25 cellular contexts compared by ENCODE assay signal in the genomic region with DNA sequence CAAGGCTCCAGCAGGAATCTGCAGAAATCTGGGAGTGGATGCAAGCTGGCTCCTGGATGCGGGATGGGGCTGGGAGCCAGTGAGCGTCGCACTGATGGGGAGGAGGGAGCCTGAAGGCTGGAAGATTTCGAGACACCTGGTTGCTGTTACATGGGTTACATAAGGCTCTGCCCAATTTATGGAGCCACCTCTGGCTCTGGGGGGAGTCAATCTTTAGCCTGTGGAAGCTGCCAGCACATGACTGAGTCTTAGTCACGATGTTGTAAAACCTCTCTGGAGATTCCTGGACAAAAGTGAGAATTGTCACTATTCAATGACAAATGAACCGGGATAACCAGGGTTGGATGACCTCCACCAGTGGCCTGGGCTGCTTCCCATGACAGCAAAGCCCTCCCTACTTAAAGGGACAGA. TPM values are rescaled to one million over a fixed set of nuclear protein-coding genes. Genes with fewer than 3 reads are reported as not detected.
A peak's percentile ranks its signal among the peaks of the same experiment; 100 is the strongest.
DNase-seq lines count a peak whose midpoint lies in the region; ATAC-seq, FAIRE-seq and TF ChIP-seq lines count a peak whose summit lies in the region.
"Had no signal": no experiment of that assay in that cellular context is flagged by ENCODE, and none has a peak within 500 bp of the region (broad histone marks: within the 10 kb centered on the region; RNA-seq: fewer than 3 reads in every experiment).

No MANE protein-coding gene starts in this region.

- H3K27ac ChIP-seq in H1 (ENCODE audit: low read depth, low read length), result no peak overlapping the region
- H3K27ac ChIP-seq: hepatocyte, PC-9, prostate gland, tibial nerve had no signal

- H3K4me2 ChIP-seq in H1 (ENCODE audit: insufficient read depth in 1 of 2, low read depth in 2 of 2, low read length in 2 of 2), result no peak overlapping the region
- H3K4me2 ChIP-seq: hepatocyte, PC-9, SK-N-SH had no signal

- in situ Hi-C loops in GM13976 (cut with MboI; ENCODE audit: low sequenced_read_pairs, unreplicated experiment), result no loop called here

- H3K23me2 ChIP-seq in H1 (ENCODE audit: low read depth, low read length), result no peaks in the 10 kb centered on the region

- no peak overlapping the region for H3K4ac ChIP-seq in H1 (replicated peaks; ENCODE audit: insufficient read length, low read depth, low read length)

- H3K23ac ChIP-seq in H1 (ENCODE audit: insufficient read length), result no peak overlapping the region

- no peak overlapping the region for H2BK120ac ChIP-seq in H1 (replicated peaks; ENCODE audit: low read depth, low read length)

- H3K36me3 ChIP-seq in H1 (ENCODE audit: control insufficient read depth in 2 of 4, insufficient read depth in 4 of 4, low read length in 3 of 4) (no peaks in the 10 kb centered on the region), Caco-2 (ENCODE audit: control insufficient read depth, insufficient read depth, low read length) (no peaks in the 10 kb centered on the region)
- H3K36me3 ChIP-seq: prostate gland, tibial nerve had no signal

- H4K20me1 ChIP-seq in H1 (replicated peaks in 1 of 2; ENCODE audit: control insufficient read depth in 1 of 2, insufficient read depth in 2 of 2, low read length in 2 of 2), result no peaks in the 10 kb centered on the region

- no peaks in the 10 kb centered on the region; the same call in 1 of the 2 replicates for H3K79me1 ChIP-seq in H1 (ENCODE audit: low read depth, low read length)

- H3K4me1 ChIP-seq in H1 (replicated peaks in 1 of 4; ENCODE audit: control insufficient read depth in 3 of 4, insufficient read depth in 4 of 4, low read length in 3 of 4), result no peaks in the 10 kb centered on the region
- H3K4me1 ChIP-seq in Caco-2, result no peaks in the 10 kb centered on the region
- H3K4me1 ChIP-seq: prostate gland had no signal

- H3K36me3 Mint-ChIP-seq in mesothelial cell of epicardium (no peaks in the 10 kb centered on the region), Caco-2 (ENCODE audit: insufficient read depth, unreplicated experiment) (no peaks in the 10 kb centered on the region)
- H3K36me3 Mint-ChIP-seq: CD4-positive, alpha-beta memory T cell; stimulated activated effector memory CD8-positive, alpha-beta T cell treated with anti-CD3 and anti-CD28 coated beads, Interleukin-12 subunit alpha, Interleukin-12 subunit beta, amount 100 ng/mL, for 72 hours had no signal

- no peaks in the 10 kb centered on the region for H3K79me2 ChIP-seq in H1 (ENCODE audit: control insufficient read depth in 1 of 2, insufficient read depth in 2 of 2, low read length in 2 of 2)
- H3K79me2 ChIP-seq: hepatocyte had no signal

- intact Hi-C loops in Caco-2 (cut with micrococcal nuclease; ENCODE audit: unreplicated experiment), result no loop called here

- H2AK5ac ChIP-seq in H1 (ENCODE audit: low read depth, low read length), result no peak overlapping the region

- FAIRE-seq in H1 (lab: Jason Lieb, UNC), result no peak

- H3K18ac ChIP-seq in H1 (ENCODE audit: extremely low read depth, low read length), result no peak overlapping the region

- H4K91ac ChIP-seq in H1 (replicated peaks; ENCODE audit: insufficient read length, low read length), result no peak overlapping the region

- no peak overlapping the region for H3K27ac Mint-ChIP-seq in mesothelial cell of epicardium
- no peak overlapping the region for H3K27ac Mint-ChIP-seq in Caco-2 (ENCODE audit: unreplicated experiment)
- H3K27ac Mint-ChIP-seq: activated CD4-positive, alpha-beta T cell treated with anti-CD3 and anti-CD28 coated beads, Interleukin-2, amount 10 ng/mL, durations not matched to agents 24 days and 14 days; CD4-positive, alpha-beta memory T cell; nephron; stimulated activated effector memory CD8-positive, alpha-beta T cell treated with anti-CD3 and anti-CD28 coated beads, Interleukin-12 subunit alpha, Interleukin-12 subunit beta, amount 100 ng/mL, for 72 hours had no signal

- H3K4me1 Mint-ChIP-seq in mesothelial cell of epicardium (no peaks in the 10 kb centered on the region), Caco-2 (ENCODE audit: low read depth, unreplicated experiment) (peaks cover 6% of the 10 kb centered on the region)
- H3K4me1 Mint-ChIP-seq: nephron had no signal

- TF ChIP-seq CTCF in AG10803 (conservative IDR thresholded peaks at IDR 0.05; ENCODE audit: low read length) (no peak), HFF-Myc (IDR thresholded peaks at IDR 0.05; ENCODE audit: low read depth, low read length, missing control alignments) (no peak), H1 (IDR thresholded peaks at IDR 0.05; ENCODE audit: control extremely low read depth in 1 of 3, insufficient read depth in 1 of 3, low read depth in 1 of 3, low read length in 3 of 3) (no peak), omental fat pad (IDR thresholded peaks at IDR 0.05) (no peak), mesothelial cell of epicardium (IDR thresholded peaks at IDR 0.05; ENCODE audit: unreplicated experiment) (no peak), Caco-2 (IDR thresholded peaks at IDR 0.05; ENCODE audit: insufficient read depth in 1 of 2, low read depth in 1 of 2, low read length in 1 of 2, severe bottlenecking in 1 of 2, unreplicated experiment in 1 of 2) (no peak), GM13976 (IDR thresholded peaks at IDR 0.05; ENCODE audit: borderline replicate concordance, control extremely low read depth, extremely low read depth, insufficient read depth, missing control alignments) (no peak)

- H3K27me3 ChIP-seq in H1 (replicated peaks in 1 of 4; ENCODE audit: control insufficient read depth in 3 of 4, extremely low read depth in 1 of 4, insufficient read depth in 3 of 4, low read length in 3 of 4), result no peaks in the 10 kb centered on the region
- no peaks in the 10 kb centered on the region for H3K27me3 ChIP-seq in Caco-2 (replicated peaks; ENCODE audit: control insufficient read depth, insufficient read depth, low read length)
- H3K27me3 ChIP-seq: hepatocyte, tibial nerve had no signal

- no peak overlapping the region for H3K14ac ChIP-seq in H1 (ENCODE audit: insufficient read length)

- no peak for TF ChIP-seq RAD21 in H1 (IDR thresholded peaks at IDR 0.05 in 1 of 2, conservative IDR thresholded peaks at IDR 0.05 in 1 of 2; ENCODE audit: low read depth in 2 of 2, low read length in 2 of 2)

- BruUV-seq in Caco-2 (replicated peaks; lab: Mats Ljungman, UMichigan), result no TSS peak

- H3K56ac ChIP-seq in H1 (replicated peaks; ENCODE audit: insufficient read length, low read depth, low read length), result no peak overlapping the region

- 91% methylated on average over 6 of the region's 6 CpGs; no CpG with 5 or more reads in 1 of the 2 experiments for WGBS in H1 (ENCODE audit: extremely low coverage in 1 of 2, insufficient coverage in 1 of 2, insufficient read length in 1 of 2, insufficient replicate concordance in 2 of 2, low coverage in 1 of 2, low lambda C conversion rate in 2 of 2, missing lambda C conversion rate in 1 of 2), 2 experiments

- no peak overlapping the region for H2BK20ac ChIP-seq in H1 (ENCODE audit: low read length)

- no peak overlapping the region for H3K9ac ChIP-seq in H1 (replicated peaks in 1 of 4; ENCODE audit: extremely low read depth in 1 of 4, low read depth in 3 of 4, low read length in 3 of 4)
- H3K9ac ChIP-seq: SK-N-SH had no signal

- H3K9me3 Mint-ChIP-seq in mesothelial cell of epicardium (peaks cover 4% of the 10 kb centered on the region), Caco-2 (ENCODE audit: unreplicated experiment) (peaks cover 7% of the 10 kb centered on the region)
- H3K9me3 Mint-ChIP-seq: nephron had no signal

- H3K4me3 Mint-ChIP-seq in mesothelial cell of epicardium (no peak overlapping the region), Caco-2 (ENCODE audit: unreplicated experiment) (no peak overlapping the region)
- H3K4me3 Mint-ChIP-seq: activated CD4-positive, alpha-beta T cell treated with anti-CD3 and anti-CD28 coated beads, Interleukin-2, amount 10 ng/mL, durations not matched to agents 24 days and 14 days; CD4-positive, alpha-beta memory T cell; nephron; stimulated activated effector memory CD8-positive, alpha-beta T cell treated with anti-CD3 and anti-CD28 coated beads, Interleukin-12 subunit alpha, Interleukin-12 subunit beta, amount 100 ng/mL, for 72 hours had no signal

- H3K9me3 ChIP-seq in H1 (ENCODE audit: insufficient read depth in 2 of 2, low read depth in 1 of 2, low read length in 1 of 2) (no peaks in the 10 kb centered on the region), Caco-2 (no peaks in the 10 kb centered on the region)
- H3K9me3 ChIP-seq: prostate gland, SK-N-SH, tibial nerve had no signal

- H4K8ac ChIP-seq in H1 (ENCODE audit: extremely low read depth, insufficient read depth, low read length), result no peak overlapping the region

- no peak overlapping the region for H2BK12ac ChIP-seq in H1 (ENCODE audit: low read depth, low read length)

- H3K4me3 ChIP-seq in AG10803 (ENCODE audit: low read length) (no peak overlapping the region), HFF-Myc (replicated peaks; ENCODE audit: low read depth, low read length) (no peak overlapping the region), H1 (ENCODE audit: extremely low read depth in 1 of 4, insufficient read depth in 2 of 4, low read depth in 3 of 4, low read length in 4 of 4) (no peak overlapping the region), Caco-2 (ENCODE audit: low read depth, low read length) (no peak overlapping the region)
- H3K4me3 ChIP-seq: hepatocyte, PC-9, prostate gland, tibial nerve had no signal

- H2AFZ ChIP-seq in H1 (ENCODE audit: low read length), result peak overlapping the region; percentile 68; the same call in 1 of the 2 replicates
- H2AFZ ChIP-seq: hepatocyte, PC-9 had no signal

- DNase-seq in AG10803 (ENCODE audit: low read depth) (peak; percentile 33), HFF-Myc (ENCODE audit: extremely low read depth, low read depth) (peak; percentile 65), H1 (ENCODE audit: low read depth in 1 of 2, low spot score in 2 of 2) (no peak), omental fat pad (ENCODE audit: low spot score) (no peak), NCI-H774 (lab: John Stamatoyannopoulos, UW) (no peak), mesothelial cell of epicardium (ENCODE audit: low spot score in 2 of 2, unreplicated experiment in 2 of 2) (no peak), Caco-2 (no peak), GM13976 (ENCODE audit: low spot score) (no peak)
- DNase-seq: activated CD4-positive, alpha-beta T cell treated with anti-CD3 and anti-CD28 coated beads, Interleukin-2, amount 10 ng/mL, durations not matched to agents 24 days and 14 days; CD4-positive, alpha-beta memory T cell; DMS79; islet precursor cell; Karpas-422; mesendoderm; NCI-H2171 treated with DMSO at 0.1 percent for 48 hours; NCI-H748 treated with DMSO at 0.1 percent for 48 hours; PC-9; SK-N-SH had no signal

- CTCF ChIA-PET in H1 (lab: Charles Lee; ENCODE audit: partially characterized antibody) (interaction anchor here (1.2 to 2.8 kb wide), 3 partner anchors 9 to 313 kb away, joined by 3 to 9 read pairs (median 8); no protein-coding TSS in a partner anchor), Caco-2 (lab: Charles Lee) (no interaction called here)

- no peak overlapping the region for H2BK5ac ChIP-seq in H1 (ENCODE audit: low read depth, low read length)

- H3K27me3 Mint-ChIP-seq in mesothelial cell of epicardium (ENCODE audit: low read depth), result peaks cover 15% of the 10 kb centered on the region
- no peaks in the 10 kb centered on the region for H3K27me3 Mint-ChIP-seq in Caco-2 (ENCODE audit: insufficient read depth, unreplicated experiment)

- no peak overlapping the region for H4K5ac ChIP-seq in H1 (ENCODE audit: insufficient read length, low read depth, low read length)

- POLR2A ChIA-PET in H1 (lab: Charles Lee; ENCODE audit: partially characterized antibody) (no interaction called here), Caco-2 (lab: Charles Lee) (no interaction called here)

- no peak for TF ChIP-seq POLR2A in H1 (IDR thresholded peaks at IDR 0.05; ENCODE audit: control extremely low read depth in 1 of 2, low read depth in 2 of 2, low read length in 2 of 2)

- no peak overlapping the region for H2BK15ac ChIP-seq in H1 (ENCODE audit: low read length)

- TF ChIP-seq EP300 in H1 (IDR thresholded peaks at IDR 0.05; ENCODE audit: borderline replicate concordance in 1 of 2, low read depth in 2 of 2, low read length in 2 of 2), result no peak

- ATAC-seq in omental fat pad (ENCODE audit: low FRiP score), result peak; percentile 34
- ATAC-seq: esophagus mucosa; HCT116; stimulated activated effector memory CD8-positive, alpha-beta T cell treated with anti-CD3 and anti-CD28 coated beads, Interleukin-12 subunit alpha, Interleukin-12 subunit beta, amount 100 ng/mL, for 72 hours had no signal

RNA-seq across cellular contexts. Expression of a gene that starts 51.1 kb away (rescaled TPM):
- total RNA-seq in H1 (2021; fragmentation: NEBNext Ultra II Directional; extraction: Animal tissue kit (Norgen Biotek cat#: 25700)), result 0.17 and 0.48 TPM in 2 replicates
- 0.14 TPM in 2 replicates for polyA plus RNA-seq in H1 (2011; rRNA removed)
- polyA plus RNA-seq in H1 (2011; cell fraction: cytosol; rRNA removed), result 0.09 TPM
- polyA plus RNA-seq in H1 (2011; cell fraction: nucleus; rRNA removed), result 0.19 TPM
- 0.05 to 0.12 TPM (median 0.05 TPM) in 3 of 4 replicates, not detected in the other for polyA plus RNA-seq in H1 (2012, experiment 1 of 2)
- polyA plus RNA-seq in H1 (2012, experiment 2 of 2), result 0.05 TPM
- polyA plus RNA-seq in H1 (2013, experiment 1 of 2), result 0.18 TPM
- polyA plus RNA-seq in H1 (2013, experiment 2 of 2), result 0.18 TPM
- 0.07 TPM in 1 of 2 replicates, not detected in the other for polyA minus RNA-seq in H1 (2011; rRNA and poly(A)+ RNA removed)
- 0.37 TPM for polyA minus RNA-seq in H1 (2011; cell fraction: cytosol; rRNA and poly(A)+ RNA removed)
- 0.30 TPM for polyA minus RNA-seq in H1 (2011; cell fraction: nucleus; rRNA and poly(A)+ RNA removed)
- total RNA-seq in omental fat pad (10 to 100 TPM in 1 of 4 donors, 1 to 10 TPM in 3; 4.3 to 16.7 (median 6.4) TPM), mesothelial cell of epicardium (0.07 to 0.18 TPM in 2 of 3 replicates, not detected in the other), Caco-2 (2022) (2.1 and 2.3 TPM in 2 replicates)
- total RNA-seq: activated CD4-positive, alpha-beta T cell treated with anti-CD3 and anti-CD28 coated beads, Interleukin-2, amount 10 ng/mL, durations not matched to agents 24 days and 14 days; CD4-positive, alpha-beta memory T cell had no signal
- polyA plus RNA-seq: CD4-positive, alpha-beta memory T cell; SK-N-SH had no signal

Comparison
In these comparisons a context has a peak if more than half of its experiments do, and no peak if none do; other contexts are left out.
1. DNase-seq: peak in AG10803 (single experiment) and HFF-Myc (single experiment); none in H1 (0 of 2), omental fat pad (single experiment), NCI-H774 (single experiment), mesothelial cell of epicardium (0 of 2), Caco-2 (0 of 2) and GM13976 (single experiment).